ENCODE assay signal across 25 cellular contexts in the genomic region with DNA sequence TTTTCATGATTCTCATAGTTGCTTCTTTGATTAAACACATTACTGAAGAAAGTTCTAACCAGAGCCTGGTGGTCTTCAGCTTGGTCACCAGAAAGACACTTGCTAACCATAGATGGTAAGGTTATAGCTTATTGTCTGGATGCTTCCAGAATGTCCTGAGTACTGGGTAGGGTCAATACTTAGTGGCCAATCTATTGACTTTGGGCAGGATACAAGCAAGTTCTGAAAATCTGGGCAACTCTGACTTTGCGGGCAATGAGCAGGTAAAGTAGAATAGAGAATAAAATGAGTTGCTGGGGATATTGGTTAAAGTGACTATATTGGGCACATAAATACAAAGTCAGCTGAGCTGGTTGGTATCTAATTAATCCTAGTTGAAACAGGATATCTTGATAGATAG.
"Had no signal": no experiment of that assay in that cellular context is flagged by ENCODE, and none has a peak within 500 bp of the region (broad histone marks: within the 10 kb centered on the region; RNA-seq: fewer than 3 reads in every experiment).

No MANE protein-coding gene starts in this region.

- H3K27me3 ChIP-seq: colonic mucosa, dorsolateral prefrontal cortex, esophagus muscularis mucosa, esophagus squamous epithelium, foreskin keratinocyte, gastrocnemius medialis, gastroesophageal sphincter, heart left ventricle, heart right ventricle had no signal

- H3K9me3 ChIP-seq: colonic mucosa, esophagus squamous epithelium, gastrocnemius medialis had no signal

- H3K4me3 ChIP-seq: colonic mucosa, coronary artery, dorsolateral prefrontal cortex, esophagus muscularis mucosa, esophagus squamous epithelium, gastrocnemius medialis, gastroesophageal sphincter, heart left ventricle, heart right ventricle had no signal

- FAIRE-seq: colon, endometrium, frontal cortex had no signal

- DNase-seq: colonic mucosa; cortex of kidney; dorsolateral prefrontal cortex; effector CD4-positive, alpha-beta T cell; effector CD8-positive, alpha-beta T cell; effector memory CD4-positive, alpha-beta T cell; effector memory CD8-positive, alpha-beta T cell; endodermal cell; erythroblast; esophagus squamous epithelium; foreskin keratinocyte; foreskin melanocyte; gastrocnemius medialis; glutamatergic neuron; head of caudate nucleus; heart left ventricle; heart right ventricle had no signal

- H3K4me1 ChIP-seq: colonic mucosa, esophagus muscularis mucosa, esophagus squamous epithelium, foreskin keratinocyte, gastrocnemius medialis, gastroesophageal sphincter, heart left ventricle, heart right ventricle had no signal

- H3K36me3 ChIP-seq: colonic mucosa, esophagus squamous epithelium, gastrocnemius medialis had no signal

- H3K27ac ChIP-seq: colonic mucosa, coronary artery, epithelial cell of prostate, esophagus muscularis mucosa, esophagus squamous epithelium, foreskin keratinocyte, gastrocnemius medialis, gastroesophageal sphincter, heart left ventricle, heart right ventricle had no signal

- ATAC-seq: effector memory CD8-positive, alpha-beta T cell; esophagus mucosa; foreskin keratinocyte; gastrocnemius medialis; gastroesophageal sphincter; heart left ventricle; heart right ventricle had no signal
